In the genomic region with DNA sequence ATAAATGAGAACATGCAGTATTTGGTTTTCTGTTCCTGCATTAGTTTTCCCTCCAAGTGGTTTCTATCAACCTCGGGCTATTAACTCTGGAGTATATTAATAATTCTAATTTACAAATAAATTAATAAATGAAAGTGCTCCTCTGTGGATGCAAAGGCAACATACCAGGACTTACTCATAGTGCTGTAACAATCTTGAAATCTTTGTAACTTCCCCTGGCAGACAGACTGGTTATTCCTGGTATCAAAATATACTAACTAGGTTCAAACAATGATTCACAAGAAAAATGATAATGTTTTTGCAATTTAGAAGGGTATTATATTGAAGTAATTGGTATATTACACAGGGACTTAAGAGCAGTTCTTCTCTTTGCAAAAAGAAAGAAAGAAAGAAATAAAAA, we compare ENCODE assay signal across 17 cellular contexts.
"Had no signal": no experiment of that assay in that cellular context is flagged by ENCODE, and none has a peak within 500 bp of the region (broad histone marks: within the 10 kb centered on the region; RNA-seq: fewer than 3 reads in every experiment).

No MANE protein-coding gene starts in this region.

- H3K9me3 ChIP-seq: neutrophil had no signal

- H3K4me3 ChIP-seq: left ventricle myocardium inferior had no signal

- H3K27me3 Mint-ChIP-seq: activated CD4-positive, alpha-beta T cell treated with anti-CD3 and anti-CD28 coated beads, Interleukin-2, amount 10 ng/mL, durations not matched to agents 7 days and 5 days had no signal

- H3K27ac ChIP-seq: left ventricle myocardium inferior, neutrophil had no signal

- H3K27ac Mint-ChIP-seq: activated CD4-positive, alpha-beta T cell treated with anti-CD3 and anti-CD28 coated beads, Interleukin-2, amount 10 ng/mL, durations not matched to agents 7 days and 5 days; activated naive CD8-positive, alpha-beta T cell treated with anti-CD3 and anti-CD28 coated beads for 36 hours; activated T-cell treated with anti-CD3 and anti-CD28 coated beads, Interleukin-2, amount 50 U/mL, for 72 hours; natural killer cell; T-helper 2 cell treated with Interferon-gamma antibody and Interleukin-4, amounts not matched to agents 5 μg/mL and 100 μg/mL, for 36 hours had no signal

- DNase-seq: activated CD4-positive, alpha-beta T cell treated with anti-CD3 and anti-CD28 coated beads, Interleukin-2, amount 10 ng/mL, durations not matched to agents 7 days and 5 days; activated CD8-positive, alpha-beta memory T cell treated with anti-CD3 and anti-CD28 coated beads, Interleukin-2, amount 50 U/mL, for 48 hours; activated naive CD8-positive, alpha-beta T cell treated with anti-CD3 and anti-CD28 coated beads for 36 hours; activated T-cell treated with anti-CD3 and anti-CD28 coated beads, Interleukin-2, amount 50 U/mL, for 72 hours; aorta; central memory CD4-positive, alpha-beta T cell; cortex of kidney; effector CD8-positive, alpha-beta T cell; hippocampal formation; left ventricle myocardium inferior; mesendoderm; natural killer cell; stimulated activated CD4-positive, alpha-beta T cell treated with anti-CD3 and anti-CD28 coated beads, Interleukin-15, amount 100 ng/mL, for 24 hours; stimulated activated CD4-positive, alpha-beta T cell treated with anti-CD3 and anti-CD28 coated beads, Interleukin-4, amount 100 ng/mL, for 24 hours; stimulated activated naive CD4-positive, alpha-beta T cell had no signal

- H3K4me3 Mint-ChIP-seq: activated CD4-positive, alpha-beta T cell treated with anti-CD3 and anti-CD28 coated beads, Interleukin-2, amount 10 ng/mL, durations not matched to agents 7 days and 5 days; activated naive CD8-positive, alpha-beta T cell treated with anti-CD3 and anti-CD28 coated beads for 36 hours; activated T-cell treated with anti-CD3 and anti-CD28 coated beads, Interleukin-2, amount 50 U/mL, for 72 hours; natural killer cell; T-helper 2 cell treated with Interferon-gamma antibody and Interleukin-4, amounts not matched to agents 5 μg/mL and 100 μg/mL, for 36 hours had no signal

- H3K36me3 ChIP-seq: left ventricle myocardium inferior, neutrophil had no signal

- H3K9me3 Mint-ChIP-seq: activated CD4-positive, alpha-beta T cell treated with anti-CD3 and anti-CD28 coated beads, Interleukin-2, amount 10 ng/mL, durations not matched to agents 7 days and 5 days; activated naive CD8-positive, alpha-beta T cell treated with anti-CD3 and anti-CD28 coated beads for 36 hours; natural killer cell; T-helper 2 cell treated with Interferon-gamma antibody and Interleukin-4, amounts not matched to agents 5 μg/mL and 100 μg/mL, for 36 hours had no signal

- H3K4me1 ChIP-seq: left ventricle myocardium inferior had no signal

- H3K4me1 Mint-ChIP-seq: activated CD4-positive, alpha-beta T cell treated with anti-CD3 and anti-CD28 coated beads, Interleukin-2, amount 10 ng/mL, durations not matched to agents 7 days and 5 days; activated naive CD8-positive, alpha-beta T cell treated with anti-CD3 and anti-CD28 coated beads for 36 hours had no signal

- H3K36me3 Mint-ChIP-seq: activated naive CD8-positive, alpha-beta T cell treated with anti-CD3 and anti-CD28 coated beads for 36 hours; natural killer cell had no signal
